In genomic region chr6:35258858-35259193, GRCh38 we compare ENCODE assay signal across 1 cellular context.
TF ChIP-seq lines count a peak whose summit lies in the region.

No MANE protein-coding gene starts in this region.

TF ChIP-seq in HepG2, 621 proteins besides CTCF, POLR2A, EP300 and RAD21:
- TF ChIP-seq ZNF563 (CRISPR knock-in tag; IDR thresholded peaks at IDR 0.05), result no peak
- TF ChIP-seq SMC3 (IDR thresholded peaks at IDR 0.05; ENCODE audit: low read length), result no peak
- peak; percentile 22; the same call in 1 of the 2 replicates for TF ChIP-seq KLF13 (CRISPR knock-in tag; IDR thresholded peaks at IDR 0.05)
- 0 out of 2 replicates have a peak, but pooled peaks have one; percentile 76 for TF ChIP-seq SMAD9 (CRISPR knock-in tag; IDR thresholded peaks at IDR 0.05)
- 0 out of 2 replicates have a peak, but pooled peaks have one; percentile 29 for TF ChIP-seq ZBTB42 (CRISPR knock-in tag; IDR thresholded peaks at IDR 0.05)
- TF ChIP-seq ATF7 (IDR thresholded peaks at IDR 0.05), result no peak
- TF ChIP-seq ATF7 (CRISPR knock-in tag; IDR thresholded peaks at IDR 0.05), result no peak
- TF ChIP-seq MAZ (IDR thresholded peaks at IDR 0.05; ENCODE audit: borderline replicate concordance, low read depth, low read length), result no peak
- TF ChIP-seq MAZ (CRISPR knock-in tag; IDR thresholded peaks at IDR 0.05; ENCODE audit: low read depth), result no peak
- TF ChIP-seq ZNF124 (CRISPR knock-in tag; IDR thresholded peaks at IDR 0.05), result 0 out of 2 replicates have a peak, but pooled peaks have one; percentile 3
- no peak for TF ChIP-seq HDAC1 (CRISPR knock-in tag; IDR thresholded peaks at IDR 0.05)
- TF ChIP-seq KIAA2018 (CRISPR knock-in tag; IDR thresholded peaks at IDR 0.05; ENCODE audit: borderline replicate concordance), result peak; percentile 90; the same call in 1 of the 2 replicates
- TF ChIP-seq NFE2 (CRISPR knock-in tag; IDR thresholded peaks at IDR 0.05), result 0 out of 2 replicates have a peak, but pooled peaks have one; percentile 3
- TF ChIP-seq ZNF318 (CRISPR knock-in tag; IDR thresholded peaks at IDR 0.05), result 0 out of 2 replicates have a peak, but pooled peaks have one; percentile 9
- peak; percentile 73; the same call in 1 of the 2 replicates for TF ChIP-seq ZNF674 (CRISPR knock-in tag; IDR thresholded peaks at IDR 0.05; ENCODE audit: low read depth)
- TF ChIP-seq ZNF251 (CRISPR knock-in tag; IDR thresholded peaks at IDR 0.05), result peak; percentile 74; the same call in 1 of the 2 replicates
- TF ChIP-seq ZNF20 (CRISPR knock-in tag; IDR thresholded peaks at IDR 0.05), result 0 out of 2 replicates have a peak, but pooled peaks have one; percentile 22
- 0 out of 2 replicates have a peak, but pooled peaks have one; percentile 5 for TF ChIP-seq ZNF850 (CRISPR knock-in tag; conservative IDR thresholded peaks at IDR 0.05)
- TF ChIP-seq ZBTB1 (CRISPR knock-in tag; IDR thresholded peaks at IDR 0.05; ENCODE audit: borderline replicate concordance), result no peak
- TF ChIP-seq KAT2B (IDR thresholded peaks at IDR 0.05; ENCODE audit: borderline replicate concordance, low read depth, low read length), result no peak
- TF ChIP-seq ZBTB37 (CRISPR knock-in tag; IDR thresholded peaks at IDR 0.05), result 0 out of 2 replicates have a peak, but pooled peaks have one; percentile 47
- TF ChIP-seq MAF1 (CRISPR knock-in tag; IDR thresholded peaks at IDR 0.05; ENCODE audit: borderline replicate concordance), result no peak
- TF ChIP-seq ZNF34 (CRISPR knock-in tag; IDR thresholded peaks at IDR 0.05; ENCODE audit: borderline replicate concordance), result no peak
- TF ChIP-seq ZNF441 (CRISPR knock-in tag; IDR thresholded peaks at IDR 0.05; ENCODE audit: borderline replicate concordance), result no peak
- no peak for TF ChIP-seq NR2F2 (IDR thresholded peaks at IDR 0.05; ENCODE audit: borderline replicate concordance, low read depth)
